In genomic region chr16:2009791-2010510, GRCh38 we compare ENCODE assay signal across 1 cellular context.
TF ChIP-seq lines count a peak whose summit lies in the region.

Gene ZNF598, minus strand, starts transcription at chr16:2009821.

TF ChIP-seq in K562, 482 proteins besides CTCF, POLR2A, EP300 and RAD21 (continued from another document and continues in another):
- TF ChIP-seq, protein P1, sequence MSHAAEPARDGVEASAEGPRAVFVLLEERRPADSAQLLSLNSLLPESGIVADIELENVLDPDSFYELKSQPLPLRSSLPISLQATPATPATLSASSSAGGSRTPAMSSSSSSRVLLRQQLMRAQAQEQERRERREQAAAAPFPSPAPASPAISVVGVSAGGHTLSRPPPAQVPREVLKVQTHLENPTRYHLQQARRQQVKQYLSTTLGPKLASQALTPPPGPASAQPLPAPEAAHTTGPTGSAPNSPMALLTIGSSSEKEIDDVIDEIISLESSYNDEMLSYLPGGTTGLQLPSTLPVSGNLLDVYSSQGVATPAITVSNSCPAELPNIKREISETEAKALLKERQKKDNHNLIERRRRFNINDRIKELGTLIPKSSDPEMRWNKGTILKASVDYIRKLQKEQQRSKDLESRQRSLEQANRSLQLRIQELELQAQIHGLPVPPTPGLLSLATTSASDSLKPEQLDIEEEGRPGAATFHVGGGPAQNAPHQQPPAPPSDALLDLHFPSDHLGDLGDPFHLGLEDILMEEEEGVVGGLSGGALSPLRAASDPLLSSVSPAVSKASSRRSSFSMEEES (CRISPR knock-in tag; IDR thresholded peaks at IDR 0.05) = no peak
- TF ChIP-seq HNRNPUL1 (IDR thresholded peaks at IDR 0.05; ENCODE audit: low read length) = no peak
- TF ChIP-seq HNRNPLL (IDR thresholded peaks at IDR 0.05; ENCODE audit: low read depth, low read length, poor library complexity, severe bottlenecking) = peak; percentile 6
- no peak for TF ChIP-seq MLLT1 (IDR thresholded peaks at IDR 0.05)
- no peak for TF ChIP-seq TSC22D4 (tag; IDR thresholded peaks at IDR 0.05)
- TF ChIP-seq RBM39 (optimal IDR thresholded peaks at IDR 0.05; ENCODE audit: low read depth, low read length) = peak; percentile 68
- TF ChIP-seq NONO (IDR thresholded peaks at IDR 0.05; ENCODE audit: low read depth in 2 of 2, low read length in 1 of 2) = peak; percentile 53 to 81; a peak in 1 of 4 replicates
- peak; percentile 91 for TF ChIP-seq ELF1 (tag; IDR thresholded peaks at IDR 0.05)
- TF ChIP-seq DNMT1 (IDR thresholded peaks at IDR 0.05) = no peak
- peak; percentile 59; the same call in 1 of the 2 replicates for TF ChIP-seq FOXJ2 (tag; IDR thresholded peaks at IDR 0.05)
- peak; percentile 64 for TF ChIP-seq CCNT2 (IDR thresholded peaks at IDR 0.05; ENCODE audit: borderline replicate concordance, extremely low read depth, insufficient read length, low read depth, low read length)
- TF ChIP-seq SRSF7 (optimal IDR thresholded peaks at IDR 0.05; ENCODE audit: low read depth, low read length) = no peak
- peak; percentile 74 for TF ChIP-seq NBN (IDR thresholded peaks at IDR 0.05; ENCODE audit: low read depth)
- peak; percentile 76 for TF ChIP-seq GATAD2B (IDR thresholded peaks at IDR 0.05; ENCODE audit: borderline replicate concordance)
- no peak for TF ChIP-seq ZNF76 (CRISPR knock-in tag; IDR thresholded peaks at IDR 0.05; ENCODE audit: borderline replicate concordance)
- no peak for TF ChIP-seq COPS2 (conservative IDR thresholded peaks at IDR 0.05)
- no peak for TF ChIP-seq SMARCA5 (IDR thresholded peaks at IDR 0.05)
- TF ChIP-seq SP1 (CRISPR knock-in tag; IDR thresholded peaks at IDR 0.05) = peak; percentile 62
- TF ChIP-seq, protein P2, sequence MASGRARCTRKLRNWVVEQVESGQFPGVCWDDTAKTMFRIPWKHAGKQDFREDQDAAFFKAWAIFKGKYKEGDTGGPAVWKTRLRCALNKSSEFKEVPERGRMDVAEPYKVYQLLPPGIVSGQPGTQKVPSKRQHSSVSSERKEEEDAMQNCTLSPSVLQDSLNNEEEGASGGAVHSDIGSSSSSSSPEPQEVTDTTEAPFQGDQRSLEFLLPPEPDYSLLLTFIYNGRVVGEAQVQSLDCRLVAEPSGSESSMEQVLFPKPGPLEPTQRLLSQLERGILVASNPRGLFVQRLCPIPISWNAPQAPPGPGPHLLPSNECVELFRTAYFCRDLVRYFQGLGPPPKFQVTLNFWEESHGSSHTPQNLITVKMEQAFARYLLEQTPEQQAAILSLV (tag; IDR thresholded peaks at IDR 0.05) = no peak
- TF ChIP-seq TEAD2 (tag; IDR thresholded peaks at IDR 0.05) = no peak
- TF ChIP-seq TEAD1 (CRISPR knock-in tag; IDR thresholded peaks at IDR 0.05) = peak in 1 of 2 experiments; percentile 73; a peak in 3 of 4 replicates
- TF ChIP-seq, protein P3, sequence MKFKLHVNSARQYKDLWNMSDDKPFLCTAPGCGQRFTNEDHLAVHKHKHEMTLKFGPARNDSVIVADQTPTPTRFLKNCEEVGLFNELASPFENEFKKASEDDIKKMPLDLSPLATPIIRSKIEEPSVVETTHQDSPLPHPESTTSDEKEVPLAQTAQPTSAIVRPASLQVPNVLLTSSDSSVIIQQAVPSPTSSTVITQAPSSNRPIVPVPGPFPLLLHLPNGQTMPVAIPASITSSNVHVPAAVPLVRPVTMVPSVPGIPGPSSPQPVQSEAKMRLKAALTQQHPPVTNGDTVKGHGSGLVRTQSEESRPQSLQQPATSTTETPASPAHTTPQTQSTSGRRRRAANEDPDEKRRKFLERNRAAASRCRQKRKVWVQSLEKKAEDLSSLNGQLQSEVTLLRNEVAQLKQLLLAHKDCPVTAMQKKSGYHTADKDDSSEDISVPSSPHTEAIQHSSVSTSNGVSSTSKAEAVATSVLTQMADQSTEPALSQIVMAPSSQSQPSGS (CRISPR knock-in tag; IDR thresholded peaks at IDR 0.05) = no peak
- TF ChIP-seq TFAM (CRISPR knock-in tag; conservative IDR thresholded peaks at IDR 0.05) = no peak
- no peak for TF ChIP-seq CBX1 (IDR thresholded peaks at IDR 0.05; ENCODE audit: low read depth)
- TF ChIP-seq, protein P4, sequence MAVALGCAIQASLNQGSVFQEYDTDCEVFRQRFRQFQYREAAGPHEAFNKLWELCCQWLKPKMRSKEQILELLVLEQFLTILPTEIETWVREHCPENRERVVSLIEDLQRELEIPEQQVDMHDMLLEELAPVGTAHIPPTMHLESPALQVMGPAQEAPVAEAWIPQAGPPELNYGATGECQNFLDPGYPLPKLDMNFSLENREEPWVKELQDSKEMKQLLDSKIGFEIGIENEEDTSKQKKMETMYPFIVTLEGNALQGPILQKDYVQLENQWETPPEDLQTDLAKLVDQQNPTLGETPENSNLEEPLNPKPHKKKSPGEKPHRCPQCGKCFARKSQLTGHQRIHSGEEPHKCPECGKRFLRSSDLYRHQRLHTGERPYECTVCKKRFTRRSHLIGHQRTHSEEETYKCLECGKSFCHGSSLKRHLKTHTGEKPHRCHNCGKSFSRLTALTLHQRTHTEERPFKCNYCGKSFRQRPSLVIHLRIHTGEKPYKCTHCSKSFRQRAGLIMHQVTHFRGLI (CRISPR knock-in tag; IDR thresholded peaks at IDR 0.05) = no peak
- no peak for TF ChIP-seq SREBF2 (CRISPR knock-in tag; IDR thresholded peaks at IDR 0.05)
- TF ChIP-seq NUFIP1 (IDR thresholded peaks at IDR 0.05; ENCODE audit: partially characterized antibody) = no peak
- TF ChIP-seq NR4A1 (CRISPR knock-in tag; IDR thresholded peaks at IDR 0.05) = no peak
- peak; percentile 77 for TF ChIP-seq NR4A1 (tag; IDR thresholded peaks at IDR 0.05)
- TF ChIP-seq POLR3G (IDR thresholded peaks at IDR 0.05; ENCODE audit: extremely low read depth, insufficient read length, insufficient replicate concordance) = no peak
- TF ChIP-seq SIN3B (IDR thresholded peaks at IDR 0.05; ENCODE audit: low read depth) = peak; percentile 53; the same call in 1 of the 2 replicates
- TF ChIP-seq HDAC8 (tag; IDR thresholded peaks at IDR 0.05) = no peak; the same call in 1 of the 2 replicates
- no peak for TF ChIP-seq PATZ1 (CRISPR knock-in tag; IDR thresholded peaks at IDR 0.05; ENCODE audit: borderline replicate concordance)
- TF ChIP-seq TCF7L2 (IDR thresholded peaks at IDR 0.05; ENCODE audit: low read depth, low read length) = no peak
- TF ChIP-seq SIRT6 (IDR thresholded peaks at IDR 0.05; ENCODE audit: low read depth, low read length) = no peak
- TF ChIP-seq ZNF41 (CRISPR knock-in tag; conservative IDR thresholded peaks at IDR 0.05) = no peak
- TF ChIP-seq BRD9 (IDR thresholded peaks at IDR 0.05; ENCODE audit: low read depth, partially characterized antibody) = no peak
- no peak for TF ChIP-seq SLC30A9 (CRISPR knock-in tag; IDR thresholded peaks at IDR 0.05)
- TF ChIP-seq, protein P5, sequence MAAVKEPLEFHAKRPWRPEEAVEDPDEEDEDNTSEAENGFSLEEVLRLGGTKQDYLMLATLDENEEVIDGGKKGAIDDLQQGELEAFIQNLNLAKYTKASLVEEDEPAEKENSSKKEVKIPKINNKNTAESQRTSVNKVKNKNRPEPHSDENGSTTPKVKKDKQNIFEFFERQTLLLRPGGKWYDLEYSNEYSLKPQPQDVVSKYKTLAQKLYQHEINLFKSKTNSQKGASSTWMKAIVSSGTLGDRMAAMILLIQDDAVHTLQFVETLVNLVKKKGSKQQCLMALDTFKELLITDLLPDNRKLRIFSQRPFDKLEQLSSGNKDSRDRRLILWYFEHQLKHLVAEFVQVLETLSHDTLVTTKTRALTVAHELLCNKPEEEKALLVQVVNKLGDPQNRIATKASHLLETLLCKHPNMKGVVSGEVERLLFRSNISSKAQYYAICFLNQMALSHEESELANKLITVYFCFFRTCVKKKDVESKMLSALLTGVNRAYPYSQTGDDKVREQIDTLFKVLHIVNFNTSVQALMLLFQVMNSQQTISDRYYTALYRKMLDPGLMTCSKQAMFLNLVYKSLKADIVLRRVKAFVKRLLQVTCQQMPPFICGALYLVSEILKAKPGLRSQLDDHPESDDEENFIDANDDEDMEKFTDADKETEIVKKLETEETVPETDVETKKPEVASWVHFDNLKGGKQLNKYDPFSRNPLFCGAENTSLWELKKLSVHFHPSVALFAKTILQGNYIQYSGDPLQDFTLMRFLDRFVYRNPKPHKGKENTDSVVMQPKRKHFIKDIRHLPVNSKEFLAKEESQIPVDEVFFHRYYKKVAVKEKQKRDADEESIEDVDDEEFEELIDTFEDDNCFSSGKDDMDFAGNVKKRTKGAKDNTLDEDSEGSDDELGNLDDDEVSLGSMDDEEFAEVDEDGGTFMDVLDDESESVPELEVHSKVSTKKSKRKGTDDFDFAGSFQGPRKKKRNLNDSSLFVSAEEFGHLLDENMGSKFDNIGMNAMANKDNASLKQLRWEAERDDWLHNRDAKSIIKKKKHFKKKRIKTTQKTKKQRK (IDR thresholded peaks at IDR 0.05; ENCODE audit: borderline replicate concordance, low read depth, low read length) = no peak
- TF ChIP-seq KDM4B (IDR thresholded peaks at IDR 0.05; ENCODE audit: borderline replicate concordance in 2 of 2, low read depth in 1 of 2) = no peak
- TF ChIP-seq PRMT5 (CRISPR knock-in tag; IDR thresholded peaks at IDR 0.05) = no peak
- TF ChIP-seq ZNF583 (CRISPR knock-in tag; IDR thresholded peaks at IDR 0.05) = no peak; the same call in 1 of the 2 replicates
- TF ChIP-seq ARID3B (CRISPR knock-in tag; IDR thresholded peaks at IDR 0.05; ENCODE audit: borderline replicate concordance) = no peak
- TF ChIP-seq PTBP1 (IDR thresholded peaks at IDR 0.05; ENCODE audit: low read depth, low read length) = no peak
- no peak for TF ChIP-seq ZNF766 (CRISPR knock-in tag; conservative IDR thresholded peaks at IDR 0.05)
- no peak for TF ChIP-seq FIP1L1 (IDR thresholded peaks at IDR 0.05; ENCODE audit: low read depth, low read length, poor library complexity, severe bottlenecking)
- TF ChIP-seq ZNF764 (CRISPR knock-in tag; IDR thresholded peaks at IDR 0.05; ENCODE audit: low read depth) = no peak
- no peak for TF ChIP-seq KAT2B (IDR thresholded peaks at IDR 0.05; ENCODE audit: low read depth, low read length)
- peak in 1 of 2 experiments; percentile 76; a peak in 3 of 4 replicates for TF ChIP-seq MAZ (CRISPR knock-in tag; conservative IDR thresholded peaks at IDR 0.05 in 1 of 2, IDR thresholded peaks at IDR 0.05 in 1 of 2)
- no peak for TF ChIP-seq MLX (CRISPR knock-in tag; conservative IDR thresholded peaks at IDR 0.05)
- TF ChIP-seq ATF6 (CRISPR knock-in tag; IDR thresholded peaks at IDR 0.05) = peak; percentile 93; the same call in 1 of the 2 replicates
- no peak for TF ChIP-seq SRSF1 (IDR thresholded peaks at IDR 0.05; ENCODE audit: low read depth, low read length)
